ENCODE assay signal across 26 cellular contexts in the genomic region with DNA sequence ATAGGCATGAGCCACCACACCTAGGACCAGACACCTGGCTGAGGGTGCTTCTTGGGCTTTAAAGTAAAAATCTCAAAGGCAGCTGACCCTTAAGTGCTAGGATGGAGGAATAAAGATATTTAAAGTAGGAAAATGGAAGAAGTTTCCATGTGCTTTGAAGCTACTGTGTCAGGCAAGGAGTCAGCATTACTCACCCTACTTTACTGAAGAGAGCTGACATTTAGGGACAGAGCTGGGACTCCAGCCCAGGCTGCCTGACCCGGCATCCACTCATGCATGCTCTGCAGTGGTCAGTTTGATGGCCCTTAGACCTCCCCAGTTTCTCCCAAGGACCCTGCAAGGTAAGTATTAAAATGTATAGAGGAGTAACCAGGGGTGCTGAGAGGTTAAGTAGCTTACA.
DNase-seq lines count a peak whose midpoint lies in the region; ATAC-seq and TF ChIP-seq lines count a peak whose summit lies in the region.
"Had no signal": no experiment of that assay in that cellular context is flagged by ENCODE, and none has a peak within 500 bp of the region (broad histone marks: within the 10 kb centered on the region; RNA-seq: fewer than 3 reads in every experiment).

No MANE protein-coding gene starts in this region.

- H3K9me3 ChIP-seq in adrenal gland (replicated peaks in 1 of 3), result no peaks in the 10 kb centered on the region
- no peaks in the 10 kb centered on the region for H3K9me3 ChIP-seq in body of pancreas
- H3K9me3 ChIP-seq: esophagus squamous epithelium, right lobe of liver, SJCRH30, uterus had no signal

- 38 to 50% (median 39%) methylated on average over 1 of the region's 1 CpG for WGBS in adrenal gland, 4 donors
- WGBS in body of pancreas, 2 donors, result 86 to 100% methylated on average over 1 of the region's 1 CpG

- no peaks in the 10 kb centered on the region for H4K20me1 ChIP-seq in KMS-11 (ENCODE audit: insufficient read depth)

- intact Hi-C loops in adrenal gland (cut with DNase I), result no loop called here
- intact Hi-C loops in body of pancreas (cut with DNase I), result no loop called here

- no peaks in the 10 kb centered on the region; the same call in 1 of the 2 replicates for H3K36me3 ChIP-seq in KMS-11 (ENCODE audit: insufficient read depth)
- peaks cover 0 to 26% of the 10 kb centered on the region in 2 donors for H3K36me3 ChIP-seq in adrenal gland (replicated peaks in 1 of 2)
- peaks cover 9% of the 10 kb centered on the region for H3K36me3 ChIP-seq in rectal smooth muscle tissue (ENCODE audit: control insufficient read depth, insufficient read depth, low read length)
- peaks cover 0 to 2% of the 10 kb centered on the region in 2 donors for H3K36me3 ChIP-seq in body of pancreas (replicated peaks in 1 of 2; ENCODE audit: insufficient read depth in 1 of 2, low read depth in 2 of 2)
- H3K36me3 ChIP-seq: uterus had no signal

- H3K4me1 ChIP-seq in KMS-11 (ENCODE audit: low read depth, poor library complexity, severe bottlenecking) (peaks cover 94% of the 10 kb centered on the region), adrenal gland (replicated peaks in 1 of 2) (peaks cover 6 to 26% of the 10 kb centered on the region in 2 donors), rectal smooth muscle tissue (ENCODE audit: control insufficient read depth, insufficient read depth, low read length) (peaks cover 40% of the 10 kb centered on the region), body of pancreas (peaks cover 9% of the 10 kb centered on the region)
- H3K4me1 ChIP-seq: right lobe of liver had no signal

- DNase-seq in AG20443 (ENCODE audit: low spot score) (peak; percentile 52), adrenal gland (peak in 4 of 7 donors; percentile 54 to 76 (median 64)), GDM1 (lab: John Stamatoyannopoulos, UW) (no peak), body of pancreas (no peak)
- DNase-seq: activated CD4-positive, alpha-beta memory T cell treated with anti-CD3 and anti-CD28 coated beads, Interleukin-2, amount 10 ng/mL, durations not matched to agents 7 days and 5 days; activated CD4-positive, CD25-positive, alpha-beta regulatory T cell treated with anti-CD3 and anti-CD28 coated beads, Interleukin-2, amount 50 U/mL, for 72 hours; activated gamma-delta T cell; C1 segment of cervical spinal cord; DMS79 treated with DMSO at 0.1 percent for 48 hours; esophagus squamous epithelium; HCEC 1CT; NCI-H1105; NCI-H2081 treated with DMSO at 0.1 percent for 48 hours; NCI-H82; PC-9; right lobe of liver; SJCRH30; substantia nigra; uterus had no signal

- peak overlapping the region; percentile 100 for H3K4me2 ChIP-seq in KMS-11
- H3K4me2 ChIP-seq: neural progenitor cell, PC-9 had no signal

- TF ChIP-seq POLR2A in adrenal gland (IDR thresholded peaks at IDR 0.05) (no peak), GM18505 (IDR thresholded peaks at IDR 0.05; ENCODE audit: borderline replicate concordance, extremely low read depth, insufficient read depth, insufficient read length) (no peak), body of pancreas (IDR thresholded peaks at IDR 0.05) (no peak)

- H3K9ac ChIP-seq in KMS-11 (peak overlapping the region; percentile 6; the same call in 1 of the 2 replicates), rectal smooth muscle tissue (ENCODE audit: low read length) (no peak overlapping the region)
- H3K9ac ChIP-seq: neural progenitor cell had no signal

- ATAC-seq in HG03442 (IDR thresholded peaks at IDR 0.05; ENCODE audit: unreplicated experiment) (no peak), GM18505 (IDR thresholded peaks at IDR 0.05; ENCODE audit: unreplicated experiment) (no peak), body of pancreas (no peak)
- ATAC-seq: right lobe of liver had no signal

- H3K27ac ChIP-seq in KMS-11 (peak overlapping the region; percentile 92), adrenal gland (peak overlapping the region in 2 of 5 donors; percentile 4 to 71), rectal smooth muscle tissue (ENCODE audit: low read depth, low read length) (peak overlapping the region; percentile 93), body of pancreas (no peak overlapping the region)
- H3K27ac ChIP-seq: coronary artery, neural progenitor cell, PC-9, right lobe of liver, SJCRH30, uterus had no signal

- H2AFZ ChIP-seq in KMS-11 (ENCODE audit: low read depth), result no peak overlapping the region
- H2AFZ ChIP-seq: neural progenitor cell, PC-9 had no signal

- TF ChIP-seq CTCF in KMS-11 (conservative IDR thresholded peaks at IDR 0.05; ENCODE audit: low read depth, low read length) (no peak), adrenal gland (IDR thresholded peaks at IDR 0.05) (no peak), body of pancreas (IDR thresholded peaks at IDR 0.05) (no peak)

- peaks cover 55% of the 10 kb centered on the region for H3K79me2 ChIP-seq in KMS-11 (ENCODE audit: insufficient read depth, low read depth)

- H3K27me3 ChIP-seq in KMS-11 (ENCODE audit: insufficient read depth, low read depth), result no peaks in the 10 kb centered on the region
- no peaks in the 10 kb centered on the region for H3K27me3 ChIP-seq in adrenal gland
- no peaks in the 10 kb centered on the region for H3K27me3 ChIP-seq in rectal smooth muscle tissue (ENCODE audit: control insufficient read depth, insufficient read depth, low read length)
- no peaks in the 10 kb centered on the region for H3K27me3 ChIP-seq in body of pancreas
- H3K27me3 ChIP-seq: esophagus squamous epithelium, neural progenitor cell, right lobe of liver, SJCRH30, uterus had no signal

- no peak overlapping the region for H3K4me3 ChIP-seq in KMS-11 (IDR thresholded peaks at IDR 0.05; ENCODE audit: insufficient read depth, low read depth, low read length)
- H3K4me3 ChIP-seq in adrenal gland, result no peak overlapping the region
- no peak overlapping the region for H3K4me3 ChIP-seq in rectal smooth muscle tissue (ENCODE audit: low read length)
- no peak overlapping the region for H3K4me3 ChIP-seq in body of pancreas
- H3K4me3 ChIP-seq: coronary artery, esophagus squamous epithelium, lung, neural progenitor cell, PC-9, right lobe of liver, SJCRH30, uterus had no signal

Comparison
In these comparisons a context has a peak if more than half of its experiments do, and no peak if none do; other contexts are left out.
1. DNase-seq: peak in AG20443 (single experiment) and adrenal gland (4 of 7); none in GDM1 (single experiment) and body of pancreas (0 of 4).
2. H3K27ac ChIP-seq: peak in KMS-11 (single experiment) and rectal smooth muscle tissue (single experiment); none in body of pancreas (0 of 4).